ENCODE assay signal across 1 cellular context in the genomic region with DNA sequence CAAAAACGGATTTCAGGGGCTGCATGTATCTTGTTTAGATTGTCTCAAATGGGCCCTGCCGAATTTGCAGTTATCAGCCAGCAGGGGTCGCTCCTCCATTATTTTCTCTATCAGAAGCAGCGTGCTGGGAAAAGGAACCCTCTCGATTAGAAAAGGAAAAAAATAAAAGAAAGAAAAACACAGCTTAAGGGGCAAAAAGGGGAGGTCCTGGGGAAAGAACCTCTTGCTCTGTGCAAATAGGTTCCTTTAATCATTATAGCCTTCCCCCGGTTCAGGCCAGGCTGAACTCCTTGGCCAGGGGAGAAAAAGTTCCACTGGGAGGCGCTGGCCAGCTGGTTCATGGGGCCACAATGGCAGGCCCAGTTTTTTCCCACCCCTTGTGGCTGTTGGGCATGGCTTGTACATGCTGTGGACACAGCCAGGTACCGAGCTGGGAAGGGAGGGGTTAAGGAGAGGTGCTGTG.
TF ChIP-seq lines count a peak whose summit lies in the region.

No MANE protein-coding gene starts in this region.

TF ChIP-seq in GM12878, 131 proteins besides CTCF, POLR2A, EP300 and RAD21 (continued from another document):
- TF ChIP-seq, protein P1, sequence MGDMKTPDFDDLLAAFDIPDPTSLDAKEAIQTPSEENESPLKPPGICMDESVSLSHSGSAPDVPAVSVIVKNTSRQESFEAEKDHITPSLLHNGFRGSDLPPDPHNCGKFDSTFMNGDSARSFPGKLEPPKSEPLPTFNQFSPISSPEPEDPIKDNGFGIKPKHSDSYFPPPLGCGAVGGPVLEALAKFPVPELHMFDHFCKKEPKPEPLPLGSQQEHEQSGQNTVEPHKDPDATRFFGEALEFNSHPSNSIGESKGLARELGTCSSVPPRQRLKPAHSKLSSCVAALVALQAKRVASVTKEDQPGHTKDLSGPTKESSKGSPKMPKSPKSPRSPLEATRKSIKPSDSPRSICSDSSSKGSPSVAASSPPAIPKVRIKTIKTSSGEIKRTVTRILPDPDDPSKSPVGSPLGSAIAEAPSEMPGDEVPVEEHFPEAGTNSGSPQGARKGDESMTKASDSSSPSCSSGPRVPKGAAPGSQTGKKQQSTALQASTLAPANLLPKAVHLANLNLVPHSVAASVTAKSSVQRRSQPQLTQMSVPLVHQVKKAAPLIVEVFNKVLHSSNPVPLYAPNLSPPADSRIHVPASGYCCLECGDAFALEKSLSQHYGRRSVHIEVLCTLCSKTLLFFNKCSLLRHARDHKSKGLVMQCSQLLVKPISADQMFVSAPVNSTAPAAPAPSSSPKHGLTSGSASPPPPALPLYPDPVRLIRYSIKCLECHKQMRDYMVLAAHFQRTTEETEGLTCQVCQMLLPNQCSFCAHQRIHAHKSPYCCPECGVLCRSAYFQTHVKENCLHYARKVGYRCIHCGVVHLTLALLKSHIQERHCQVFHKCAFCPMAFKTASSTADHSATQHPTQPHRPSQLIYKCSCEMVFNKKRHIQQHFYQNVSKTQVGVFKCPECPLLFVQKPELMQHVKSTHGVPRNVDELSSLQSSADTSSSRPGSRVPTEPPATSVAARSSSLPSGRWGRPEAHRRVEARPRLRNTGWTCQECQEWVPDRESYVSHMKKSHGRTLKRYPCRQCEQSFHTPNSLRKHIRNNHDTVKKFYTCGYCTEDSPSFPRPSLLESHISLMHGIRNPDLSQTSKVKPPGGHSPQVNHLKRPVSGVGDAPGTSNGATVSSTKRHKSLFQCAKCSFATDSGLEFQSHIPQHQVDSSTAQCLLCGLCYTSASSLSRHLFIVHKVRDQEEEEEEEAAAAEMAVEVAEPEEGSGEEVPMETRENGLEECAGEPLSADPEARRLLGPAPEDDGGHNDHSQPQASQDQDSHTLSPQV (IDR thresholded peaks at IDR 0.05): no peak
- no peak for TF ChIP-seq EGR1 (IDR thresholded peaks at IDR 0.05; ENCODE audit: borderline replicate concordance in 1 of 2, low read depth in 2 of 2, low read length in 2 of 2)
- no peak for TF ChIP-seq JUNB (IDR thresholded peaks at IDR 0.05)
- TF ChIP-seq KDM1A (IDR thresholded peaks at IDR 0.05; ENCODE audit: borderline replicate concordance): no peak
